Comparison of ENCODE assay signal across 2 cellular contexts in genomic region chr4:2787230-2788100, GRCh38.
A peak's percentile ranks its signal among the peaks of the same experiment; 100 is the strongest.
TF ChIP-seq lines count a peak whose summit lies in the region.

No MANE protein-coding gene starts in this region.

TF ChIP-seq in HEK293, 187 proteins besides CTCF, POLR2A, EP300 and RAD21:
- TF ChIP-seq ZFHX2 (tag by site-specific recombination; conservative IDR thresholded peaks at IDR 0.05), result peak; percentile 46
- no peak for TF ChIP-seq ZNF426 (tag by site-specific recombination; IDR thresholded peaks at IDR 0.05)
- 0 out of 2 replicates have a peak, but pooled peaks have one; percentile 34 for TF ChIP-seq ZNF692 (tag by site-specific recombination; IDR thresholded peaks at IDR 0.05)

TF ChIP-seq in K562, 482 proteins besides CTCF, POLR2A, EP300 and RAD21:
- TF ChIP-seq HDGF (IDR thresholded peaks at IDR 0.05) (no peak), PCBP1 (IDR thresholded peaks at IDR 0.05; ENCODE audit: low read depth, low read length, poor library complexity, severe bottlenecking) (peak; percentile 28)
